In the genomic region with DNA sequence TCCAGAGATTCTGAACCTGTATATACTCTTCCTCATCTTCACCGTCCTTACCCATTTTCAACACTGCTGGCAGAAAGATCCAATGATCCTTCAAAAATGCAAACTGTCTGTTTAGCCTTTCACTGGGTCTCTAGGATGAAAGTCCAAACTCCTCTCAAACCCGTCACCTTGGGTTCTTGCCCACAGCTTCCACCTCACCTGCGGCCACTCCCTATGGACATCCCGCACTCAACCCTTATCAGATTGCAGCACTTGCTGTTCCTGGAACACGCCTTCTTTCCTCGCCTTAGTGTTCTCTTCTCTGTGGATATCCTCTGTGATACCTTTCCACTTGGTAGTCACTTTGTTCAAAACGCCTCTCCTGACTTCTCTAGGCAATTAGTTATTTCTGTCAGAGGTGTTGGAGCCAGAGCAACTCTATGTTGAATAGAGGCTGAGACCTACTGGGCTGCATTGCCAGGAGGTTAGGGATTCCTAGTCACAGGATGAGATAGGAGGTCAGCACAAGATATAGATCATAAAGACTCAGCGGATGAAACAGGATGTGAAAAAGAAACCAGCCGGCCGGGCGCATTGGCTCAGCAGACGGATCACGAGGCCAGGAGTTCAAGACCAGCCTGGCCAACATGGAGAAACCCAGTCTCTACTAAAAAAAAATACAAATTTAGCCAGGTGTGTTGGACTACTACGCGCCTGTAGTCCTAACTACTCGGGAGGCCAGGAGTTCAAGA, we compare ENCODE assay signal across 24 cellular contexts.
"Had no signal": no experiment of that assay in that cellular context is flagged by ENCODE, and none has a peak within 500 bp of the region (broad histone marks: within the 10 kb centered on the region; RNA-seq: fewer than 3 reads in every experiment).

No MANE protein-coding gene starts in this region.

- H3K27ac ChIP-seq: breast epithelium, coronary artery, epithelial cell of prostate, heart left ventricle, neural progenitor cell, testis, upper lobe of right lung, VCaP had no signal

- H3K27me3 ChIP-seq: breast epithelium, heart left ventricle, testis, upper lobe of right lung had no signal

- H3K9ac ChIP-seq: neural progenitor cell, SK-N-SH had no signal

- FAIRE-seq: keratinocyte had no signal

- H3K27ac Mint-ChIP-seq: activated CD4-positive, alpha-beta T cell treated with anti-CD3 and anti-CD28 coated beads, Interleukin-2, amount 10 ng/mL, durations not matched to agents 7 days and 5 days; activated CD8-positive, alpha-beta T cell treated with anti-CD3 and anti-CD28 coated beads, Interleukin-2, amount 10 ng/mL, durations not matched to agents 7 days and 5 days; activated naive CD8-positive, alpha-beta T cell; neural progenitor cell; stimulated activated naive B cell treated with anti-CD40 and anti-IgM and Interleukin-4, amounts not matched to agents 10 μg/mL and 1 μg/mL and 100 μg/mL, for 72 hours had no signal

- H3K9me3 Mint-ChIP-seq: central memory CD8-positive, alpha-beta T cell had no signal

- H3K4me3 Mint-ChIP-seq: activated CD4-positive, alpha-beta T cell treated with anti-CD3 and anti-CD28 coated beads, Interleukin-2, amount 10 ng/mL, durations not matched to agents 7 days and 5 days; activated CD8-positive, alpha-beta T cell treated with anti-CD3 and anti-CD28 coated beads, Interleukin-2, amount 10 ng/mL, durations not matched to agents 7 days and 5 days; activated naive CD8-positive, alpha-beta T cell; central memory CD8-positive, alpha-beta T cell; neural progenitor cell; stimulated activated naive B cell treated with anti-CD40 and anti-IgM and Interleukin-4, amounts not matched to agents 10 μg/mL and 1 μg/mL and 100 μg/mL, for 72 hours had no signal

- H3K4me3 ChIP-seq: breast epithelium, coronary artery, heart left ventricle, neural progenitor cell, testis, upper lobe of right lung had no signal

- H3K9me3 ChIP-seq: breast epithelium, SK-N-SH, testis, upper lobe of right lung had no signal

- DNase-seq: activated CD4-positive, alpha-beta T cell treated with anti-CD3 and anti-CD28 coated beads, Interleukin-2, amount 10 ng/mL, durations not matched to agents 7 days and 5 days; activated CD4-positive, CD25-positive, alpha-beta regulatory T cell treated with anti-CD3 and anti-CD28 coated beads, Interleukin-2, amount 50 U/mL, for 72 hours; activated CD8-positive, alpha-beta T cell treated with anti-CD3 and anti-CD28 coated beads, Interleukin-2, amount 10 ng/mL, durations not matched to agents 7 days and 5 days; activated naive CD4-positive, alpha-beta T cell; activated T-cell treated with anti-CD3 and anti-CD28 coated beads, Interleukin-2, amount 50 U/mL, for 1 hour; heart left ventricle; naive B cell; SK-N-SH; stimulated activated CD4-positive, alpha-beta T cell treated with anti-CD3 and anti-CD28 coated beads, Interleukin-2, amount 100 ng/mL, for 48 hours; stimulated activated CD8-positive, alpha-beta memory T cell treated with anti-CD3 and anti-CD28 coated beads, Interleukin-4, amount 100 ng/mL, for 48 hours; stimulated activated naive B cell treated with anti-CD40 and anti-IgM and Interleukin-4, amounts not matched to agents 10 μg/mL and 1 μg/mL and 100 μg/mL, for 72 hours; T-helper 2 cell; testis; upper lobe of right lung had no signal

- H3K4me1 ChIP-seq: breast epithelium had no signal

- H3K36me3 ChIP-seq: breast epithelium, heart left ventricle, neural progenitor cell, upper lobe of right lung had no signal

- H3K27me3 Mint-ChIP-seq: activated CD4-positive, alpha-beta T cell treated with anti-CD3 and anti-CD28 coated beads, Interleukin-2, amount 10 ng/mL, durations not matched to agents 7 days and 5 days; activated naive CD8-positive, alpha-beta T cell; central memory CD8-positive, alpha-beta T cell; naive B cell; stimulated activated naive B cell treated with anti-CD40 and anti-IgM and Interleukin-4, amounts not matched to agents 10 μg/mL and 1 μg/mL and 100 μg/mL, for 72 hours had no signal

- H3K4me2 ChIP-seq: neural progenitor cell, SK-N-SH had no signal

- H2AFZ ChIP-seq: neural progenitor cell had no signal

- H3K36me3 Mint-ChIP-seq: activated naive CD8-positive, alpha-beta T cell; naive B cell had no signal

- ATAC-seq: activated CD8-positive, alpha-beta T cell treated with anti-CD3 and anti-CD28 coated beads, Interleukin-2, amount 10 ng/mL, durations not matched to agents 7 days and 5 days; heart left ventricle; left lobe of liver; sciatic nerve; stimulated activated naive B cell treated with anti-CD40 and anti-IgM and Interleukin-4, amounts not matched to agents 10 μg/mL and 1 μg/mL and 100 μg/mL, for 72 hours; upper lobe of right lung had no signal

- H3K9me2 ChIP-seq: SK-N-SH had no signal
